10 cellular contexts compared by ENCODE assay signal in the genomic region with DNA sequence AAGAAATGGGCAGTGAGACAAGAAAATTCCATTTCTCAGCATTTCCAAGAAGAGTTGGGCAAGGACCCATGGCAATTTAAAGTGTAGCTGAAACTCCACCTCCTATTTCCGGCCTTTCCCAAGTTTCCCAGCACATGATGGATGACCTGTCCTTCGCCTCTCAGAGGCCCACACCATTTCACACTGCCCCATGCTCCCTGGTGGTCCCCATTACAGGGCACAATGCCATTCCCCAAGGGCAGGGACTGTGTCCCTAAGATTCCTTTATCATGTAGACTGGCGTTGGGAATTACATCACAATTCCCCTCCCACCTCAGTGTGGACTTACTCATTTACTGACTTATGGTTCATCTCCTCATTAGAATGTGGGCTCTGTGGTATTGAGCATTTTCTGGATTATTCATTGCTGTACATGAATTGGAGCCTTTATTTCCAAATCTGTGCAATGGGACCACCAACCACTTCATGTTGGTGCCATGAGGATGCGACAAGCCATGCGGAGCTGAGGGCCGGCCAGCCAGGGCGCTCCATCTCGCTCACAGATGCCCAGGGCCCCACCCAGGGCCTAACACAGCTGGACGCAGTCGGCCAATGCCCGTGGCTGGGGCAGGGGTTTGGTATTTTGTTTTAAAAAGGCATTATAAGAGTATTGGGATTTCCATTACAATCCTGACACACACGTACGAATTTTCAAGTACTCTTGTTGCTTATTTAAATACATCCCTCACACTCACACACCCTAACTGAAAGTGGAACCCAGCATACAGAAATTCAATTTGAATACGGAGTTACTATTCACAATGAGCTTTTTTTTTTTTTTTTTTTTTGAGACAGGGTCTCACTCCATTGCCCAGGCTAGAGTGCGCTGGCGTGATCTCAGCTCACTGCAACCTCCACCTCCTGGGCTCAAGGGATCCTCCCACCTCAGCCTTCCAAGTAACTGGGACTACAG. TPM values are rescaled to one million over a fixed set of nuclear protein-coding genes. Genes with fewer than 3 reads are reported as not detected.
DNase-seq lines count a peak whose midpoint lies in the region; ATAC-seq and TF ChIP-seq lines count a peak whose summit lies in the region.
"Had no signal": no experiment of that assay in that cellular context is flagged by ENCODE, and none has a peak within 500 bp of the region (broad histone marks: within the 10 kb centered on the region; RNA-seq: fewer than 3 reads in every experiment).

No MANE protein-coding gene starts in this region.

- no peaks in the 10 kb centered on the region for H3K27me3 Mint-ChIP-seq in activated naive CD8-positive, alpha-beta T cell
- no peaks in the 10 kb centered on the region for H3K27me3 Mint-ChIP-seq in activated naive CD8-positive, alpha-beta T cell treated with anti-CD3 and anti-CD28 coated beads for 36 hours
- H3K27me3 Mint-ChIP-seq in chondrocyte (ENCODE audit: low read depth) (peaks cover 10% of the 10 kb centered on the region), memory B cell (no peaks in the 10 kb centered on the region), HFFc6 (ENCODE audit: insufficient read depth) (peaks cover 14% of the 10 kb centered on the region)

- H3K27ac ChIP-seq in upper lobe of right lung: peak overlapping the region; percentile 75

- H3K36me3 ChIP-seq in upper lobe of right lung: peaks cover 4% of the 10 kb centered on the region

- no peaks in the 10 kb centered on the region for H3K27me3 ChIP-seq in upper lobe of right lung

- no peaks in the 10 kb centered on the region for H3K9me3 ChIP-seq in upper lobe of right lung

- peaks cover 61% of the 10 kb centered on the region for H3K4me1 Mint-ChIP-seq in activated naive CD8-positive, alpha-beta T cell (ENCODE audit: low read depth)
- peaks cover 53% of the 10 kb centered on the region for H3K4me1 Mint-ChIP-seq in activated naive CD8-positive, alpha-beta T cell treated with anti-CD3 and anti-CD28 coated beads for 36 hours
- peaks cover 45% of the 10 kb centered on the region for H3K4me1 Mint-ChIP-seq in chondrocyte (ENCODE audit: low read depth)
- H3K4me1 Mint-ChIP-seq in memory B cell: peaks cover 63% of the 10 kb centered on the region
- H3K4me1 Mint-ChIP-seq in HFFc6 (ENCODE audit: low read depth): peaks cover 26% of the 10 kb centered on the region

- H3K36me3 Mint-ChIP-seq in activated naive CD8-positive, alpha-beta T cell: peaks cover 6% of the 10 kb centered on the region
- H3K36me3 Mint-ChIP-seq in activated naive CD8-positive, alpha-beta T cell treated with anti-CD3 and anti-CD28 coated beads for 36 hours: no peaks in the 10 kb centered on the region
- H3K36me3 Mint-ChIP-seq in chondrocyte (ENCODE audit: low read depth) (no peaks in the 10 kb centered on the region), memory B cell (peaks cover 10% of the 10 kb centered on the region), HFFc6 (ENCODE audit: low read depth) (no peaks in the 10 kb centered on the region)

- H3K27ac Mint-ChIP-seq in activated naive CD8-positive, alpha-beta T cell: peak overlapping the region; percentile 41
- no peak overlapping the region for H3K27ac Mint-ChIP-seq in activated naive CD8-positive, alpha-beta T cell treated with anti-CD3 and anti-CD28 coated beads for 36 hours
- peak overlapping the region; percentile 90 for H3K27ac Mint-ChIP-seq in chondrocyte (ENCODE audit: unreplicated experiment)
- peak overlapping the region; percentile 89 for H3K27ac Mint-ChIP-seq in memory B cell
- H3K27ac Mint-ChIP-seq in HFFc6: no peak overlapping the region

- TF ChIP-seq CTCF in chondrocyte (IDR thresholded peaks at IDR 0.05): no peak
- TF ChIP-seq CTCF in upper lobe of right lung (IDR thresholded peaks at IDR 0.05): no peak
- no peak for TF ChIP-seq CTCF in HFFc6 (IDR thresholded peaks at IDR 0.05)

- intact Hi-C loops in upper lobe of right lung (cut with DNase I): no loop called here

- no peak overlapping the region for H3K4me3 Mint-ChIP-seq in activated naive CD8-positive, alpha-beta T cell
- no peak overlapping the region for H3K4me3 Mint-ChIP-seq in activated naive CD8-positive, alpha-beta T cell treated with anti-CD3 and anti-CD28 coated beads for 36 hours
- H3K4me3 Mint-ChIP-seq in chondrocyte (ENCODE audit: unreplicated experiment) (peak overlapping the region; percentile 37), memory B cell (peak overlapping the region; percentile 75), HFFc6 (no peak overlapping the region)

- H3K4me3 ChIP-seq in upper lobe of right lung: no peak overlapping the region

- no peaks in the 10 kb centered on the region for H3K9me3 Mint-ChIP-seq in activated naive CD8-positive, alpha-beta T cell (ENCODE audit: low read depth)
- H3K9me3 Mint-ChIP-seq in activated naive CD8-positive, alpha-beta T cell treated with anti-CD3 and anti-CD28 coated beads for 36 hours: no peaks in the 10 kb centered on the region
- H3K9me3 Mint-ChIP-seq in chondrocyte (ENCODE audit: low read depth) (no peaks in the 10 kb centered on the region), memory B cell (no peaks in the 10 kb centered on the region), HFFc6 (no peaks in the 10 kb centered on the region)

- ATAC-seq in memory B cell (ENCODE audit: low read depth) (peak; percentile 23), upper lobe of right lung (no peak), HG03280 (IDR thresholded peaks at IDR 0.05; ENCODE audit: unreplicated experiment) (no peak)

- no peak for DNase-seq in activated naive CD8-positive, alpha-beta T cell treated with anti-CD3 and anti-CD28 coated beads for 36 hours
- DNase-seq in chondrocyte (ENCODE audit: low spot score) (no peak), memory B cell (ENCODE audit: low spot score in 2 of 2) (no peak), upper lobe of right lung (peak; percentile 58), NCI-H2171 treated with DMSO at 0.1 percent for 48 hours (lab: John Stamatoyannopoulos, UW) (no peak), HFFc6 (no peak)
- DNase-seq: NCI-H345 had no signal

- peaks cover 83% of the 10 kb centered on the region for H3K4me1 ChIP-seq in upper lobe of right lung

RNA-seq across cellular contexts. Expression of a gene that starts 5.4 kb away (rescaled TPM):
- total RNA-seq in activated naive CD8-positive, alpha-beta T cell treated with anti-CD3 and anti-CD28 coated beads for 36 hours: 10 to 100 TPM; 14.3 to 14.5 TPM
- total RNA-seq in chondrocyte (1.5 to 5.5 TPM (median 5.5 TPM) in 3 replicates), upper lobe of right lung (37.2 TPM)
- total RNA-seq in HFFc6 (2021; fragmentation: NEBNext Ultra II Directional; extraction: Animal tissue kit (Norgen Biotek cat#: 25700)): 1 to 10 TPM in 5 of 6 experiments, under 1 TPM in 1; 0.80 to 1.4 (median 1.2) TPM

RNA-seq across cellular contexts. Expression of a gene that starts 29.4 kb away (rescaled TPM):
- total RNA-seq in activated naive CD8-positive, alpha-beta T cell treated with anti-CD3 and anti-CD28 coated beads for 36 hours: not detected
- total RNA-seq in chondrocyte: not detected in 3 replicates
- not detected for total RNA-seq in upper lobe of right lung
- not detected for total RNA-seq in HFFc6 (2021; fragmentation: NEBNext Ultra II Directional; extraction: Animal tissue kit (Norgen Biotek cat#: 25700))
- total RNA-seq: lower leg skin had no signal

RNA-seq across cellular contexts. Expression of a gene that starts 60.0 kb away (rescaled TPM):
- total RNA-seq in activated naive CD8-positive, alpha-beta T cell treated with anti-CD3 and anti-CD28 coated beads for 36 hours: 10 to 100 TPM; 47.9 to 48.8 TPM
- total RNA-seq in chondrocyte (77.7 to 82.2 TPM (median 79.9 TPM) in 3 replicates), upper lobe of right lung (73.5 TPM)
- total RNA-seq in HFFc6 (2021; fragmentation: NEBNext Ultra II Directional; extraction: Animal tissue kit (Norgen Biotek cat#: 25700)): 100 to 1,000 TPM; 119 to 137 (median 129) TPM

Comparison
In these comparisons a context has a peak if more than half of its experiments do, and no peak if none do; other contexts are left out.
1. H3K27ac Mint-ChIP-seq: peak in activated naive CD8-positive, alpha-beta T cell (single experiment), chondrocyte (single experiment) and memory B cell (single experiment); none in activated naive CD8-positive, alpha-beta T cell treated with anti-CD3 and anti-CD28 coated beads for 36 hours (single experiment) and HFFc6 (single experiment).
2. H3K4me3 Mint-ChIP-seq: peak in chondrocyte (single experiment) and memory B cell (single experiment); none in activated naive CD8-positive, alpha-beta T cell (single experiment), activated naive CD8-positive, alpha-beta T cell treated with anti-CD3 and anti-CD28 coated beads for 36 hours (single experiment) and HFFc6 (single experiment).